ENCODE assay signal across 8 cellular contexts in the genomic region with DNA sequence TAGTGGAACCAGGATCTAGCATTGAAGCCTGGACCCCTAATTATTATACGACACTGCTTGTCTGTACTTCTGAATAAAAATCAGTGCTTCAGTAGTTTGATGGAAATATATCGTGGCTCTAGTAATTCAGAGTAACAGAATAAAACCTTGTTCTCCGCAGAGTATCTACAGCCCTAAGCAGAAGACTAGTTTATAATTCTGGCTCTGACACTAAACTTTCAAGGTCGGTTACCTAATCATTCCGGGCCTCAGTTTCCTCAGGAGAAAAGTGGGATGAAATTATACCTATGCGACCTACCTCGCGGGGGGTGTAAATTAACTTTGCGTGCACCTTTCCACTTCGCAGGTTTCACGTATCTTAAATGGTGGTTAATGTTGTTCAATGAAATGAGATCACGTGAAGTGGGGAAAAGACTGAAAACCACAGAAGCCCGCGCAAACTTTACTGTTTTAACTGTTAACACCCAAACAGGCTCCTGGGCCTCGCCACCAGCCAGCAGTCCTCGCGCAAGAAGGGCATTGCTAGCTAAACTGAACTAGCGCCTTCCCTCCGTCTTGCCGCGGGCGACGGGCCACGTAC. TPM values are rescaled to one million over a fixed set of nuclear protein-coding genes. Genes with fewer than 3 reads are reported as not detected.
DNase-seq lines count a peak whose midpoint lies in the region; ATAC-seq and TF ChIP-seq lines count a peak whose summit lies in the region.

No MANE protein-coding gene starts in this region.

- ATAC-seq in GM18502 (IDR thresholded peaks at IDR 0.05; ENCODE audit: poor library complexity, unreplicated experiment), result no peak

- in situ Hi-C loops in GM13976 (cut with MboI; ENCODE audit: low sequenced_read_pairs, unreplicated experiment), result no loop called here

- peak overlapping the region; percentile 82 to 98 (median 94) for H3K27ac ChIP-seq in skin epidermis

- peak; percentile 85 for DNase-seq in DMS79 (lab: John Stamatoyannopoulos, UW)
- DNase-seq in DMS79 treated with DMSO at 0.1 percent for 48 hours (lab: John Stamatoyannopoulos, UW), result no peak
- peak; percentile 45 for DNase-seq in T follicular helper cell (ENCODE audit: low read depth)
- DNase-seq in fibroblast of villous mesenchyme (ENCODE audit: low read depth), result no peak
- no peak for DNase-seq in NCI-H446 (lab: John Stamatoyannopoulos, UW)
- DNase-seq in GM13976 (ENCODE audit: low spot score), result no peak

- no peak for TF ChIP-seq CTCF in fibroblast of villous mesenchyme (IDR thresholded peaks at IDR 0.05; ENCODE audit: insufficient read depth, low read depth, low read length)
- TF ChIP-seq CTCF in GM13976 (IDR thresholded peaks at IDR 0.05; ENCODE audit: borderline replicate concordance, control extremely low read depth, extremely low read depth, insufficient read depth, missing control alignments), result no peak

- H3K4me3 ChIP-seq in fibroblast of villous mesenchyme (ENCODE audit: low read depth, low read length) (peak overlapping the region; percentile 98), skin epidermis (peak overlapping the region; percentile 60 to 97 (median 85))

RNA-seq across cellular contexts. Expression of a gene that starts 0.6 kb away (rescaled TPM):
- total RNA-seq in fibroblast of villous mesenchyme, result 24.2 and 28.1 TPM in 2 replicates

RNA-seq across cellular contexts. Expression of a gene that starts 0.8 kb away (rescaled TPM):
- total RNA-seq in fibroblast of villous mesenchyme, result 20.0 and 41.9 TPM in 2 replicates

RNA-seq across cellular contexts. Expression of a gene that starts 43.0 kb away (rescaled TPM):
- 24.8 and 34.1 TPM in 2 replicates for total RNA-seq in fibroblast of villous mesenchyme

Comparison
In these comparisons a context has a peak if more than half of its experiments do, and no peak if none do; other contexts are left out.
1. DNase-seq: peak in DMS79 (single experiment) and T follicular helper cell (single experiment); none in DMS79 treated with DMSO at 0.1 percent for 48 hours (single experiment), fibroblast of villous mesenchyme (single experiment), NCI-H446 (0 of 2) and GM13976 (single experiment).